1 cellular context compared by ENCODE assay signal in the genomic region with DNA sequence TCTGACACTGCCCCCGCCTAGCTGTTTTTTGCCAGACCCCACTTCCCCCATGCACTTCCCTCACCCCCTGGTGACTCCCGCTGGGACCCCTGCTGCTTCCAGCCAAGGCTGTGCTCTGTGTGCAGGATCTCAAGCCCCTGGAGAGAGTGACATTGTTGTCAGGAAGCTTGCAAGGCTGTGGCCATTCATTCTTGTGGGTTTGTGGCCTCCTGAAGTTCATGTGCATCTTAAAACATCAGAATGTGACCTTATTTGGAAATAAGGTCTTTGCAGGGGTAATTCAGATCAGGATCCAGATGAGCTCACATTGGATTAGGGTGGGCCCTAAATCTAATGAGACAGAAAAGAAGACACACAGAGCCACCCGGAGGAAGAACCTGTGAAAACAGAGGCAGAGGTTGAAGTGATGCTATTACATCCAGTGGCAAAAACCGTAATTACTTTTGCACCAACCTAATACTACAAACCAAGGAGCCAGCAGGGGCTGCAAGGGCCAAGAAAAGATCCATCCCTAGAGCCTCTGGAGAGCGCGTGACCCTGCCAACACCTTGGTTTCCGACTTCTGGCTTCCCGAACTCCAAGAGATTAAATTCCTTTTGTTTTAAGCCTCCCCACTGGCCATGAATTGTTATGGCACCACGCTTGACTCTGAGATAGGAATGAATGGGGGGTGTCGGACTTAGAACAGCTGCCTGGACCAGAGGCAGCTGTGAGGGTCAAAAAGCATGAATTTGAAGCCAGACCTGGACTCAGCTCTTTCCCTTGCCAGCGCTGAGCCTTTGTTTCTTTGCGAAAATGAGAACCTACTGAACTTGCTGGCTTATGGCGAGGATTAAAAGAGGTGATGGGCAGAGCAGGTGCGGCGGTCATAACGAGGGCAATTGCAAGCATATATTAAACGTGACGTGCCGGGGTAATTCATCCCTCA.
TF ChIP-seq lines count a peak whose summit lies in the region.

No MANE protein-coding gene starts in this region.

TF ChIP-seq in K562, 482 proteins besides CTCF, POLR2A, EP300 and RAD21 (continued from another document):
- TF ChIP-seq, protein P1, sequence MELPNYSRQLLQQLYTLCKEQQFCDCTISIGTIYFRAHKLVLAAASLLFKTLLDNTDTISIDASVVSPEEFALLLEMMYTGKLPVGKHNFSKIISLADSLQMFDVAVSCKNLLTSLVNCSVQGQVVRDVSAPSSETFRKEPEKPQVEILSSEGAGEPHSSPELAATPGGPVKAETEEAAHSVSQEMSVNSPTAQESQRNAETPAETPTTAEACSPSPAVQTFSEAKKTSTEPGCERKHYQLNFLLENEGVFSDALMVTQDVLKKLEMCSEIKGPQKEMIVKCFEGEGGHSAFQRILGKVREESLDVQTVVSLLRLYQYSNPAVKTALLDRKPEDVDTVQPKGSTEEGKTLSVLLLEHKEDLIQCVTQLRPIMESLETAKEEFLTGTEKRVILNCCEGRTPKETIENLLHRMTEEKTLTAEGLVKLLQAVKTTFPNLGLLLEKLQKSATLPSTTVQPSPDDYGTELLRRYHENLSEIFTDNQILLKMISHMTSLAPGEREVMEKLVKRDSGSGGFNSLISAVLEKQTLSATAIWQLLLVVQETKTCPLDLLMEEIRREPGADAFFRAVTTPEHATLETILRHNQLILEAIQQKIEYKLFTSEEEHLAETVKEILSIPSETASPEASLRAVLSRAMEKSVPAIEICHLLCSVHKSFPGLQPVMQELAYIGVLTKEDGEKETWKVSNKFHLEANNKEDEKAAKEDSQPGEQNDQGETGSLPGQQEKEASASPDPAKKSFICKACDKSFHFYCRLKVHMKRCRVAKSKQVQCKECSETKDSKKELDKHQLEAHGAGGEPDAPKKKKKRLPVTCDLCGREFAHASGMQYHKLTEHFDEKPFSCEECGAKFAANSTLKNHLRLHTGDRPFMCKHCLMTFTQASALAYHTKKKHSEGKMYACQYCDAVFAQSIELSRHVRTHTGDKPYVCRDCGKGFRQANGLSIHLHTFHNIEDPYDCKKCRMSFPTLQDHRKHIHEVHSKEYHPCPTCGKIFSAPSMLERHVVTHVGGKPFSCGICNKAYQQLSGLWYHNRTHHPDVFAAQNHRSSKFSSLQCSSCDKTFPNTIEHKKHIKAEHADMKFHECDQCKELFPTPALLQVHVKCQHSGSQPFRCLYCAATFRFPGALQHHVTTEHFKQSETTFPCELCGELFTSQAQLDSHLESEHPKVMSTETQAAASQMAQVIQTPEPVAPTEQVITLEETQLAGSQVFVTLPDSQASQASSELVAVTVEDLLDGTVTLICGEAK (IDR thresholded peaks at IDR 0.05), result peak; percentile 66; the same call in 1 of the 2 replicates
- TF ChIP-seq, protein P1 (CRISPR knock-in tag; IDR thresholded peaks at IDR 0.05), result no peak
